23 cellular contexts compared by ENCODE assay signal in the genomic region with DNA sequence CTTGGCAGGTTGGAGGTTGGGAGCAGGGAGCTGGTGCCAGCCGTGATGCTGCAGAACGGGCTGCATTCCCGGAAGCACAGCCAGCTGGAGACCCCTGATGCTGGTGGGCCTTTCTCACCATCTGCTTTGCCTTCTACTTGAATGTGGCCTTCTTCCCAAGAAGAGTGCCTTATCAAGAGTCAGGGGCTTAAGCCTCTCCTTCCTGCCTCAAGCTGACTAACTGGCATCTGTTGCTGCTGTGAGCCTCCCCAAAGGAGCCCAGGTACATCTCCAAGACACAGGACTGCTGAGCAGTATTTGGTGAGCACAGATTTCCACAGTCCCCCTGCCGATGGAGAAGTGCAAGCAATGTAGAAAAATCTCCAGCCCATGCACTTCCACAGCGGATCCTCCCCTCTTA. TPM values are rescaled to one million over a fixed set of nuclear protein-coding genes. Genes with fewer than 3 reads are reported as not detected.
DNase-seq lines count a peak whose midpoint lies in the region; ATAC-seq, FAIRE-seq and TF ChIP-seq lines count a peak whose summit lies in the region.
"Had no signal": no experiment of that assay in that cellular context is flagged by ENCODE, and none has a peak within 500 bp of the region (broad histone marks: within the 10 kb centered on the region; RNA-seq: fewer than 3 reads in every experiment).

No MANE protein-coding gene starts in this region.

- H2AFZ ChIP-seq in GM12878 (ENCODE audit: control insufficient read depth, low read depth, low read length), result no peak overlapping the region
- no peak overlapping the region for H2AFZ ChIP-seq in PC-3 (ENCODE audit: low read length)

- H3K9me3 ChIP-seq in GM12878 (replicated peaks; ENCODE audit: control insufficient read depth, insufficient read depth, low read length), result no peaks in the 10 kb centered on the region
- H3K9me3 ChIP-seq in PC-3 (ENCODE audit: low read length), result no peaks in the 10 kb centered on the region

- H3K4me1 ChIP-seq in GM12878 (ENCODE audit: control insufficient read depth, insufficient read depth, low read length), result peaks cover 7% of the 10 kb centered on the region
- no peaks in the 10 kb centered on the region for H3K4me1 ChIP-seq in PC-3 (ENCODE audit: insufficient read depth, low read length)

- H3K4me3 ChIP-seq in GM12878 (no peak overlapping the region), PC-3 (ENCODE audit: low read length) (no peak overlapping the region)

- no peak for TF ChIP-seq RAD21 in GM12878 (IDR thresholded peaks at IDR 0.05; ENCODE audit: insufficient read depth, low read depth, low read length)

- in situ Hi-C loops in GM12878 (cut with MboI), result no loop called here

- no peaks in the 10 kb centered on the region for H3F3A ChIP-seq in PC-3 (ENCODE audit: low read length, unreplicated experiment)

- no peak for FAIRE-seq in GM12878 (lab: Jason Lieb, UNC)

- intact Hi-C loops in GM12878 (cut with micrococcal nuclease; ENCODE audit: unreplicated experiment), result no loop called here
- intact Hi-C loops in PC-3 (cut with micrococcal nuclease), result no loop called here

- TF ChIP-seq POLR2A in GM12878 (IDR thresholded peaks at IDR 0.05; ENCODE audit: low read depth, low read length), result peak; percentile 32; the same call in 1 of the 2 replicates

- DNase-seq in NCI-H2171 treated with DMSO at 0.1 percent for 48 hours (lab: John Stamatoyannopoulos, UW) (peak; percentile 40), NCI-H2171 (lab: John Stamatoyannopoulos, UW) (no peak), NCI-H446 treated with DMSO at 0.1 percent for 48 hours (lab: John Stamatoyannopoulos, UW) (peak; percentile 76), GM12878 (ENCODE audit: low read depth, low spot score) (no peak), ureter (ENCODE audit: low spot score) (peak; percentile 12), dermis blood vessel endothelial cell (no peak), PC-3 (no peak)
- DNase-seq in activated effector memory CD4-positive, alpha-beta T cell treated with Interleukin-2 at 50 U/mL for 16 hours, result no peak
- DNase-seq: 8988T; Calu3; CD8-positive, alpha-beta memory T cell; GDM1; GOT3; HCEC 1CT; NCI-H1048; NCI-H1417 treated with DMSO at 0.1 percent for 48 hours; NCI-H2029; NCI-H748 treated with DMSO at 0.1 percent for 48 hours; OCI-M1; Right ventricle myocardium superior; T-helper 17 cell had no signal

- RAD21 ChIA-PET in GM12878 (lab: Charles Lee; ENCODE audit: unreplicated experiment), result no interaction called here

- TF ChIP-seq CTCF in GM12878 (IDR thresholded peaks at IDR 0.05 in 2 of 3, conservative IDR thresholded peaks at IDR 0.05 in 1 of 3; ENCODE audit: control insufficient read depth in 2 of 3, extremely low read depth in 1 of 3, insufficient read depth in 1 of 3, low read depth in 3 of 3, low read length in 3 of 3) (no peak), PC-3 (conservative IDR thresholded peaks at IDR 0.05; ENCODE audit: low read depth, low read length) (no peak)

- H3K4me2 ChIP-seq in GM12878 (ENCODE audit: control insufficient read depth, insufficient read depth) (no peak overlapping the region), PC-3 (ENCODE audit: low read length) (no peak overlapping the region)
- H3K4me2 ChIP-seq: KMS-11 had no signal

- CTCF ChIA-PET in GM12878 (lab: Yijun Ruan, JAX) (no interaction called here), PC-3 (lab: Charles Lee) (no interaction called here)

- H3K27ac ChIP-seq in GM12878 (ENCODE audit: control insufficient read depth, insufficient read depth) (no peak overlapping the region), PC-3 (ENCODE audit: low read length) (no peak overlapping the region)
- H3K27ac ChIP-seq: C4-2B, KMS-11 had no signal

- SMC1A ChIA-PET in GM12878 (lab: Charles Lee; ENCODE audit: uncharacterized antibody, unreplicated experiment), result no interaction called here

- H4K20me1 ChIP-seq in GM12878 (ENCODE audit: control insufficient read depth, insufficient read depth) (no peaks in the 10 kb centered on the region), PC-3 (ENCODE audit: low read length) (no peaks in the 10 kb centered on the region)

- H3K27me3 ChIP-seq in GM12878 (replicated peaks in 1 of 2; ENCODE audit: control insufficient read depth in 2 of 2, insufficient read depth in 2 of 2, low read length in 1 of 2) (no peaks in the 10 kb centered on the region; a peak in 1 of 4 replicates), PC-3 (ENCODE audit: low read length) (no peaks in the 10 kb centered on the region)

- H3K9me2 ChIP-seq in PC-3 (replicated peaks; ENCODE audit: low read length), result no peaks in the 10 kb centered on the region

- 97% methylated on average over 5 of the region's 5 CpGs for WGBS in GM12878 (ENCODE audit: insufficient coverage, insufficient replicate concordance, low lambda C conversion rate, missing lambda C conversion rate)

- no peaks in the 10 kb centered on the region for H3K79me2 ChIP-seq in GM12878 (ENCODE audit: control insufficient read depth, insufficient read depth, low read length)
- no peaks in the 10 kb centered on the region for H3K79me2 ChIP-seq in PC-3 (ENCODE audit: low read length)

- TF ChIP-seq EP300 in GM12878 (IDR thresholded peaks at IDR 0.05; ENCODE audit: borderline replicate concordance in 1 of 2, control insufficient read depth in 1 of 2, low read depth in 2 of 2, low read length in 2 of 2), result no peak

- H3K36me3 ChIP-seq in GM12878 (ENCODE audit: control insufficient read depth in 2 of 2, insufficient read depth in 2 of 2, low read length in 1 of 2), result peaks cover 0 to 2% of the 10 kb centered on the region in 2 experiments; a peak in 1 of 4 replicates
- no peaks in the 10 kb centered on the region; the same call in 1 of the 2 replicates for H3K36me3 ChIP-seq in PC-3 (ENCODE audit: low read depth, low read length)

- BruUV-seq in GM12878 (replicated peaks; lab: Mats Ljungman, UMichigan), result no TSS peak
- no TSS peak for BruUV-seq in PC-3 (replicated peaks; lab: Mats Ljungman, UMichigan)

- ATAC-seq in GM12878, result no peak
- ATAC-seq in PC-3, result no peak
- ATAC-seq: T-helper 17 cell had no signal

- H3K9ac ChIP-seq in GM12878 (ENCODE audit: control insufficient read depth, insufficient read depth, low read length), result no peak overlapping the region
- no peak overlapping the region for H3K9ac ChIP-seq in PC-3 (ENCODE audit: low read length)
- H3K9ac ChIP-seq: KMS-11 had no signal

- POLR2A ChIA-PET in GM12878 (lab: Charles Lee), result no interaction called here
- POLR2A ChIA-PET in PC-3 (lab: Charles Lee; ENCODE audit: unreplicated experiment), result no interaction called here

TF ChIP-seq in GM12878, 131 proteins besides CTCF, POLR2A, EP300 and RAD21 (continues in another document):
- TF ChIP-seq NR2C2 (IDR thresholded peaks at IDR 0.05; ENCODE audit: borderline replicate concordance, control insufficient read depth, insufficient read length, low read depth) (no peak), PAX8 (IDR thresholded peaks at IDR 0.05) (no peak), ZNF687 (IDR thresholded peaks at IDR 0.05) (no peak)

RNA-seq across cellular contexts. Expression of gene HEG1, which starts 17.7 kb away (rescaled TPM):
- 72.0 and 76.9 TPM in 2 replicates for total RNA-seq in GM12878 (2013; cell fraction: nucleolus; rRNA removed)
- total RNA-seq in GM12878 (2014; rRNA removed), result 10.5 and 10.9 TPM in 2 replicates
- total RNA-seq in GM12878 (2014; rRNA removed; fragmentation: Illumina TruSeq; extraction: Trizol), result 8.4 and 10.1 TPM in 2 replicates
- total RNA-seq in GM12878 (2021), result 31.1 and 32.1 TPM in 2 replicates
- polyA plus RNA-seq in GM12878 (2011; ENCODE audit: low read depth), result 10.0 TPM
- polyA plus RNA-seq in GM12878 (2011; rRNA removed), result 3.4 and 6.8 TPM in 2 replicates
- 3.6 and 7.3 TPM in 2 replicates for polyA plus RNA-seq in GM12878 (2011; cell fraction: cytosol; rRNA removed)
- polyA plus RNA-seq in GM12878 (2011; cell fraction: nucleus; rRNA removed), result 10.7 and 12.9 TPM in 2 replicates
- 10.5 and 16.4 TPM in 2 replicates for polyA plus RNA-seq in GM12878 (2012)
- polyA plus RNA-seq in GM12878 (2014; fragmentation: Illumina TruSeq; extraction: Trizol), result 21.6 and 22.2 TPM in 2 replicates
- 1 to 10 TPM; 2.2 to 4.1 TPM for polyA plus RNA-seq in GM12878 (2014; fragmentation: Nextera tagmentation; extraction: Ambion mirVana)
- 10.5 and 13.4 TPM in 2 replicates for polyA plus RNA-seq in GM12878 (2014; rRNA removed)
- 1 to 10 TPM; 2.7 TPM for polyA plus RNA-seq in GM12878 (2016; fragmentation: Nextera tagmentation; extraction: Ambion mirVana)
- polyA minus RNA-seq in GM12878 (2011; rRNA and poly(A)+ RNA removed), result 10.7 and 19.5 TPM in 2 replicates
- 9.9 and 13.2 TPM in 2 replicates for polyA minus RNA-seq in GM12878 (2011; cell fraction: cytosol; rRNA and poly(A)+ RNA removed)
- 6.5 and 13.8 TPM in 2 replicates for polyA minus RNA-seq in GM12878 (2011; cell fraction: nucleus; rRNA and poly(A)+ RNA removed)
- 78.3 TPM for total RNA-seq in ureter
- 55.6 and 103 TPM in 2 replicates for total RNA-seq in dermis blood vessel endothelial cell
- 1.2 and 3.2 TPM in 2 replicates for total RNA-seq in PC-3 (2014; rRNA removed)

Comparison
In these comparisons a context has a peak if more than half of its experiments do, and no peak if none do; other contexts are left out.
1. DNase-seq: peak in NCI-H2171 treated with DMSO at 0.1 percent for 48 hours (single experiment), NCI-H446 treated with DMSO at 0.1 percent for 48 hours (single experiment) and ureter (single experiment); none in NCI-H2171 (single experiment), GM12878 (single experiment), dermis blood vessel endothelial cell (single experiment), activated effector memory CD4-positive, alpha-beta T cell treated with Interleukin-2 at 50 U/mL for 16 hours (single experiment) and PC-3 (single experiment).